In genomic region chr1:231738554-231738953, GRCh38 we compare ENCODE assay signal across 28 cellular contexts.
"Had no signal": no experiment of that assay in that cellular context is flagged by ENCODE, and none has a peak within 500 bp of the region (broad histone marks: within the 10 kb centered on the region; RNA-seq: fewer than 3 reads in every experiment).

No MANE protein-coding gene starts in this region.

- H3K4me1 Mint-ChIP-seq: endodermal cell, mesothelial cell of epicardium, naive B cell had no signal

- H3K27ac Mint-ChIP-seq: dendritic cell treated with granulocyte-macrophage colony-stimulating factor and Interleukin-4, amounts not matched to agents 40 ng/mL and 50 ng/mL, for 4 days; effector memory CD8-positive, alpha-beta T cell; endodermal cell; mesothelial cell of epicardium had no signal

- H3K36me3 ChIP-seq: colonic mucosa, esophagus squamous epithelium, gastrocnemius medialis, heart right ventricle, left lung, lower lobe of right lung had no signal

- H3K4me3 Mint-ChIP-seq: dendritic cell treated with granulocyte-macrophage colony-stimulating factor and Interleukin-4, amounts not matched to agents 40 ng/mL and 50 ng/mL, for 4 days; effector memory CD8-positive, alpha-beta T cell; endodermal cell; mesothelial cell of epicardium; naive B cell had no signal

- H3K27ac ChIP-seq: colonic mucosa, epithelial cell of prostate, esophagus squamous epithelium, gastrocnemius medialis, heart right ventricle, left lung, lower lobe of right lung had no signal

- H3K9me3 ChIP-seq: colonic mucosa, esophagus squamous epithelium, gastrocnemius medialis, left lung, lower lobe of right lung, mucosa of descending colon had no signal

- H3K9me3 Mint-ChIP-seq: dendritic cell treated with granulocyte-macrophage colony-stimulating factor and Interleukin-4, amounts not matched to agents 40 ng/mL and 50 ng/mL, for 4 days; effector memory CD8-positive, alpha-beta T cell had no signal

- H3K4me1 ChIP-seq: colonic mucosa, gastrocnemius medialis, left lung, lower lobe of right lung had no signal

- H3K4me3 ChIP-seq: colonic mucosa, esophagus squamous epithelium, gastrocnemius medialis, heart right ventricle, left lung, lower lobe of right lung, mucosa of descending colon had no signal

- H3K27me3 ChIP-seq: colonic mucosa, esophagus squamous epithelium, gastrocnemius medialis, heart right ventricle, left lung had no signal

- FAIRE-seq: endometrium, islet of Langerhans, keratinocyte had no signal

- DNase-seq: colonic mucosa; cortex of kidney; effector CD8-positive, alpha-beta T cell; effector memory CD8-positive, alpha-beta T cell; endodermal cell; erythroblast; esophagus squamous epithelium; foreskin fibroblast; foreskin melanocyte; gastrocnemius medialis; glutamatergic neuron; head of caudate nucleus; heart right ventricle; hippocampal formation; left cardiac atrium; left lung; left ventricle myocardium superior; lower lobe of right lung; mesenchymal stem cell; mucosa of descending colon; naive B cell had no signal

- ATAC-seq: effector memory CD8-positive, alpha-beta T cell; esophagus mucosa; gastrocnemius medialis; heart right ventricle; left cardiac atrium; left lung; left ventricle myocardium superior; lower lobe of right lung; mucosa of descending colon had no signal

- H3K27me3 Mint-ChIP-seq: dendritic cell treated with granulocyte-macrophage colony-stimulating factor and Interleukin-4, amounts not matched to agents 40 ng/mL and 50 ng/mL, for 4 days; naive B cell had no signal
